ENCODE assay signal across 24 cellular contexts in genomic region chr16:26050489-26050888, GRCh38.
A peak's percentile ranks its signal among the peaks of the same experiment; 100 is the strongest.
DNase-seq lines count a peak whose midpoint lies in the region; ATAC-seq and TF ChIP-seq lines count a peak whose summit lies in the region.
"Had no signal": no experiment of that assay in that cellular context is flagged by ENCODE, and none has a peak within 500 bp of the region (broad histone marks: within the 10 kb centered on the region; RNA-seq: fewer than 3 reads in every experiment).

No MANE protein-coding gene starts in this region.

- H3F3A ChIP-seq in PC-3 (ENCODE audit: low read length, unreplicated experiment): no peaks in the 10 kb centered on the region

- H3K4ac ChIP-seq in H9 (ENCODE audit: low read depth, low read length) (no peak overlapping the region), neuronal stem cell (ENCODE audit: low read length) (no peak overlapping the region)

- H3K36me3 ChIP-seq in iPS-18a (ENCODE audit: control insufficient read depth, low read depth, low read length) (no peaks in the 10 kb centered on the region), neuronal stem cell (replicated peaks in 1 of 2; ENCODE audit: control insufficient read depth in 2 of 2, insufficient read depth in 2 of 2, low read length in 2 of 2) (no peaks in the 10 kb centered on the region), PC-3 (ENCODE audit: low read depth, low read length) (no peaks in the 10 kb centered on the region)
- H3K36me3 ChIP-seq: BLaER1, MG63 had no signal

- H2AFZ ChIP-seq in H9 (ENCODE audit: low read length): no peak overlapping the region
- no peak overlapping the region for H2AFZ ChIP-seq in neuronal stem cell (ENCODE audit: low read length)
- H2AFZ ChIP-seq in PC-3 (ENCODE audit: low read length): no peak overlapping the region

- H2BK12ac ChIP-seq in H9 (ENCODE audit: insufficient read length, low read depth, low read length) (no peak overlapping the region), neuronal stem cell (ENCODE audit: low read length) (no peak overlapping the region)

- H3K36me3 Mint-ChIP-seq in H9 (ENCODE audit: insufficient read depth in 1 of 3, low read depth in 3 of 3): peaks cover 0 to 7% (median 6%) of the 10 kb centered on the region in 3 experiments; a peak in 4 of 7 replicates
- H3K36me3 Mint-ChIP-seq: CD4-positive, alpha-beta memory T cell had no signal

- intact Hi-C loops in PC-3 (cut with micrococcal nuclease): no loop called here
- intact Hi-C loops in left colon (cut with DNase I, micrococcal nuclease): no loop called here

- no peaks in the 10 kb centered on the region for H3K23me2 ChIP-seq in H9 (ENCODE audit: insufficient read length, low read depth, low read length, poor library complexity, severe bottlenecking)

- H3K4me3 Mint-ChIP-seq in H9: no peak overlapping the region
- H3K4me3 Mint-ChIP-seq: CD4-positive, alpha-beta memory T cell had no signal

- H3K14ac ChIP-seq in H9 (ENCODE audit: insufficient read depth, low read length): no peak overlapping the region
- peak overlapping the region; percentile 43 for H3K14ac ChIP-seq in neuronal stem cell (ENCODE audit: low read length)

- H3K9me3 ChIP-seq in H9 (ENCODE audit: control insufficient read depth, low read depth, low read length): no peaks in the 10 kb centered on the region
- no peaks in the 10 kb centered on the region for H3K9me3 ChIP-seq in iPS-18a (ENCODE audit: control insufficient read depth, low read depth, low read length)
- no peaks in the 10 kb centered on the region for H3K9me3 ChIP-seq in neuronal stem cell (replicated peaks in 1 of 2; ENCODE audit: control insufficient read depth in 2 of 2, insufficient read depth in 1 of 2, low read depth in 1 of 2, low read length in 2 of 2)
- H3K9me3 ChIP-seq in PC-3 (ENCODE audit: low read length): no peaks in the 10 kb centered on the region
- H3K9me3 ChIP-seq: MG63 had no signal

- H2BK15ac ChIP-seq in H9 (ENCODE audit: low read depth, low read length): no peak overlapping the region
- no peak overlapping the region for H2BK15ac ChIP-seq in neuronal stem cell (ENCODE audit: low read length)

- H3K9ac ChIP-seq in H9 (ENCODE audit: extremely low read depth, insufficient read length, low read length) (no peak overlapping the region), iPS-18a (ENCODE audit: low read length) (peak overlapping the region; percentile 5), neuronal stem cell (ENCODE audit: low read depth, low read length, poor library complexity) (no peak overlapping the region), PC-3 (ENCODE audit: low read length) (no peak overlapping the region)
- H3K9ac ChIP-seq: BLaER1 had no signal

- H3K9me2 ChIP-seq in PC-3 (replicated peaks; ENCODE audit: low read length): no peaks in the 10 kb centered on the region

- H3K27me3 Mint-ChIP-seq in H9 (ENCODE audit: low read depth): peaks cover 2% of the 10 kb centered on the region

- H3K79me2 ChIP-seq in H9 (ENCODE audit: insufficient read depth, low read length) (no peaks in the 10 kb centered on the region), PC-3 (ENCODE audit: low read length) (no peaks in the 10 kb centered on the region)

- CTCF ChIA-PET in PC-3 (lab: Charles Lee): no interaction called here

- ATAC-seq in PC-3: no peak
- ATAC-seq in left colon: no peak
- ATAC-seq: GM12878, Panc1 had no signal

- H3K27ac ChIP-seq in H9 (ENCODE audit: insufficient read length, low read depth, low read length) (no peak overlapping the region), iPS-18a (ENCODE audit: low read length) (peak overlapping the region; percentile 42), neuronal stem cell (replicated peaks; ENCODE audit: low read length) (no peak overlapping the region), PC-3 (ENCODE audit: low read length) (no peak overlapping the region)
- H3K27ac ChIP-seq: BLaER1, HL-60, RWPE1 had no signal

- H2AK5ac ChIP-seq in H9 (ENCODE audit: insufficient read length, low read length): no peak overlapping the region
- H2AK5ac ChIP-seq in neuronal stem cell (ENCODE audit: low read depth, low read length): no peak overlapping the region

- peak overlapping the region; percentile 39 for H3K4me3 ChIP-seq in iPS-18a (ENCODE audit: low read length)
- no peak overlapping the region for H3K4me3 ChIP-seq in neuronal stem cell (ENCODE audit: low read length in 2 of 2)
- H3K4me3 ChIP-seq in PC-3 (ENCODE audit: low read length): no peak overlapping the region
- H3K4me3 ChIP-seq: BLaER1, GM12878, MG63 had no signal

- no peaks in the 10 kb centered on the region for H3K79me1 ChIP-seq in H9 (ENCODE audit: insufficient read depth, low read depth, low read length, poor library complexity, severe bottlenecking)
- H3K79me1 ChIP-seq in neuronal stem cell (ENCODE audit: low read depth, low read length): no peaks in the 10 kb centered on the region

- DNase-seq in H9: no peak
- DNase-seq in ecto neural progenitor cell (ENCODE audit: low spot score): peak; percentile 56
- DNase-seq in neuronal stem cell (ENCODE audit: low spot score): no peak
- DNase-seq in PC-3: no peak
- no peak for DNase-seq in inferior parietal cortex (ENCODE audit: extremely low spot score)
- no peak for DNase-seq in left colon
- DNase-seq in hypothalamus (lab: John Stamatoyannopoulos, UW): no peak
- DNase-seq: CD4-positive, alpha-beta memory T cell; COR-L47; DMS53; IMR-90; KG1; MG63; NCI-H1105 treated with DMSO at 0.1 percent for 48 hours; NCI-H2029 treated with DMSO at 0.1 percent for 48 hours; NCI-H2227 treated with DMSO at 0.1 percent for 48 hours; NCI-H526 treated with DMSO at 0.1 percent for 48 hours; SHP77 had no signal

- no peak overlapping the region for H3T11ph ChIP-seq in H9 (ENCODE audit: low read length)

- no peaks in the 10 kb centered on the region for H3K27me3 ChIP-seq in H9 (ENCODE audit: insufficient read depth, low read length)
- no peaks in the 10 kb centered on the region for H3K27me3 ChIP-seq in iPS-18a (ENCODE audit: control insufficient read depth, insufficient read depth, low read length)
- H3K27me3 ChIP-seq in neuronal stem cell (ENCODE audit: control insufficient read depth in 3 of 3, insufficient read depth in 3 of 3, low read depth in 1 of 3, low read length in 3 of 3): no peaks in the 10 kb centered on the region
- H3K27me3 ChIP-seq in PC-3 (ENCODE audit: low read length): no peaks in the 10 kb centered on the region
- H3K27me3 ChIP-seq: BLaER1, MG63 had no signal

- H4K5ac ChIP-seq in H9 (ENCODE audit: insufficient read length, low read depth, low read length): no peak overlapping the region

- peaks cover 48 to 53% of the 10 kb centered on the region in 2 experiments for H3K4me1 Mint-ChIP-seq in H9
- H3K4me1 Mint-ChIP-seq: CD4-positive, alpha-beta memory T cell had no signal

- H3K4me2 ChIP-seq in H9 (ENCODE audit: insufficient read depth, insufficient read length, low read length) (peak overlapping the region; percentile 47), neuronal stem cell (ENCODE audit: insufficient read depth, low read length, poor library complexity, severe bottlenecking) (no peak overlapping the region), PC-3 (ENCODE audit: low read length) (no peak overlapping the region)

- BruUV-seq in PC-3 (replicated peaks; lab: Mats Ljungman, UMichigan): no TSS peak

- H2BK20ac ChIP-seq in H9 (ENCODE audit: low read depth, low read length, poor library complexity, severe bottlenecking): no peak overlapping the region

- H3K18ac ChIP-seq in H9 (ENCODE audit: insufficient read length, low read depth, low read length) (no peak overlapping the region), neuronal stem cell (ENCODE audit: low read length) (no peak overlapping the region)

- POLR2A ChIA-PET in PC-3 (lab: Charles Lee; ENCODE audit: unreplicated experiment): no interaction called here

- H3K9me3 Mint-ChIP-seq in H9: peaks cover 0 to 5% of the 10 kb centered on the region in 2 experiments

- peaks cover 18% of the 10 kb centered on the region; the same call in 1 of the 2 replicates for H3K4me1 ChIP-seq in H9 (ENCODE audit: insufficient read depth, low read length)
- peaks cover 39% of the 10 kb centered on the region for H3K4me1 ChIP-seq in iPS-18a (ENCODE audit: control insufficient read depth, low read depth, low read length)
- peaks cover 3 to 16% of the 10 kb centered on the region in 2 donors for H3K4me1 ChIP-seq in neuronal stem cell (ENCODE audit: control insufficient read depth in 2 of 2, insufficient read depth in 1 of 2, low read depth in 1 of 2, low read length in 2 of 2)
- no peaks in the 10 kb centered on the region for H3K4me1 ChIP-seq in PC-3 (ENCODE audit: insufficient read depth, low read length)

- WGBS in H9 (ENCODE audit: extremely low coverage, insufficient read length, low lambda C conversion rate): no CpG with 5 or more reads among the region's 9 CpGs
- no CpG with 5 or more reads among the region's 9 CpGs for WGBS in neuronal stem cell (ENCODE audit: extremely low coverage in 2 of 2, insufficient read length in 2 of 2, insufficient replicate concordance in 1 of 2), 2 donors

- H2BK120ac ChIP-seq in H9 (ENCODE audit: low read depth, low read length, poor library complexity, severe bottlenecking) (no peak overlapping the region), neuronal stem cell (ENCODE audit: low read depth, low read length) (no peak overlapping the region)

- peak overlapping the region in 1 of 3 experiments; percentile 97; a peak in 4 of 7 replicates for H3K27ac Mint-ChIP-seq in H9
- H3K27ac Mint-ChIP-seq: CD4-positive, alpha-beta memory T cell had no signal

- TF ChIP-seq CTCF in H9 (conservative IDR thresholded peaks at IDR 0.05) (no peak), PC-3 (conservative IDR thresholded peaks at IDR 0.05; ENCODE audit: low read depth, low read length) (no peak)

- no peaks in the 10 kb centered on the region for H4K20me1 ChIP-seq in H9 (ENCODE audit: control insufficient read depth, insufficient read depth, insufficient read length)
- no peaks in the 10 kb centered on the region for H4K20me1 ChIP-seq in PC-3 (ENCODE audit: low read length)
- H4K20me1 ChIP-seq: BLaER1 had no signal

- H2BK5ac ChIP-seq in H9 (ENCODE audit: insufficient read length, low read length) (no peak overlapping the region), neuronal stem cell (ENCODE audit: low read length) (no peak overlapping the region)

- H4K8ac ChIP-seq in H9 (replicated peaks; ENCODE audit: insufficient read length, low read depth, low read length) (no peak overlapping the region), neuronal stem cell (ENCODE audit: low read depth, low read length) (no peak overlapping the region)

- H4K91ac ChIP-seq in H9 (ENCODE audit: insufficient read length, low read depth, low read length) (no peak overlapping the region), neuronal stem cell (ENCODE audit: low read depth, low read length, poor library complexity) (no peak overlapping the region)

- H3K23ac ChIP-seq in H9 (ENCODE audit: insufficient read length, low read depth, low read length) (no peak overlapping the region), neuronal stem cell (ENCODE audit: low read depth, low read length, poor library complexity) (no peak overlapping the region)

- no peak overlapping the region for H3K56ac ChIP-seq in H9 (ENCODE audit: insufficient read length, low read depth, low read length)
